Comparison of ENCODE assay signal across 7 cellular contexts in the genomic region with DNA sequence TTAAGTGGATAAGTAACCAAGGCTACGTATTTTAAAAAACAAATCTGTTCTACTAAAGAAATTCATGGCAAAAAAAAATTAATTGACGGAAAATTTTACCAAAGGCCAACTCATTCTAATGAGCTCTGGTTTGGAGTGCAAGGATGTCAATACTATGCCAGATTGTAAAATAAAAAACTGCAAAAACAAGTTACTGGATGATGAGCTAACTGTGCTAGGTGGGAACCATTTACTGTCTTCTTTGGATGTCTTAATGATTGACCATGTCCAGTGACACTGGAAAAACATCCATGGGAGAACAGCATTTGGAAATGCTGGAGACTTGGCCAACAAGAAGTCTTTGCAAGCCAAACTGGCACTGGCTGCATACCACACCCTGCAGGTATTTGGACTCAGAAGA. TPM values are rescaled to one million over a fixed set of nuclear protein-coding genes. Genes with fewer than 3 reads are reported as not detected.
"Had no signal": no experiment of that assay in that cellular context is flagged by ENCODE, and none has a peak within 500 bp of the region (broad histone marks: within the 10 kb centered on the region; RNA-seq: fewer than 3 reads in every experiment).

No MANE protein-coding gene starts in this region.

- H3K4me3 Mint-ChIP-seq: GM23338, H9, HFFc6, IgD-negative memory B cell had no signal

- H3K27ac ChIP-seq: HL-60 had no signal

- H2AFZ ChIP-seq: GM23338 had no signal

- H3K4me3 ChIP-seq: GM23338 had no signal

- ATAC-seq: GM23338, HepG2 had no signal

- H3K4me2 ChIP-seq: GM23338 had no signal

- H3K36me3 Mint-ChIP-seq: IgD-negative memory B cell had no signal

- H3K9me3 Mint-ChIP-seq: GM23338, H9 had no signal

- H3K4me1 Mint-ChIP-seq: GM23338, H9, IgD-negative memory B cell had no signal

- H3K27ac Mint-ChIP-seq: HFFc6, IgD-negative memory B cell had no signal

- H3K27me3 Mint-ChIP-seq: IgD-negative memory B cell had no signal

- DNase-seq: H9, HCEC 1CT, HFFc6 had no signal

RNA-seq across cellular contexts. Expression of a gene that starts 41.6 kb away (rescaled TPM):
- polyA plus RNA-seq: IgD-negative memory B cell had no signal
